21 cellular contexts compared by ENCODE assay signal in genomic region chr3:72489916-72490315, GRCh38. TPM values are rescaled to one million over a fixed set of nuclear protein-coding genes. Genes with fewer than 3 reads are reported as not detected.
A peak's percentile ranks its signal among the peaks of the same experiment; 100 is the strongest.
DNase-seq lines count a peak whose midpoint lies in the region; ATAC-seq and TF ChIP-seq lines count a peak whose summit lies in the region.
"Had no signal": no experiment of that assay in that cellular context is flagged by ENCODE, and none has a peak within 500 bp of the region (broad histone marks: within the 10 kb centered on the region; RNA-seq: fewer than 3 reads in every experiment).

No MANE protein-coding gene starts in this region.

- H3K27ac ChIP-seq in WERI-Rb-1: peak overlapping the region; percentile 83
- no peak overlapping the region for H3K27ac ChIP-seq in neural progenitor cell
- H3K27ac ChIP-seq in MM.1S (ENCODE audit: low read length): no peak overlapping the region
- H3K27ac ChIP-seq: 22Rv1, GM23248 had no signal

- H3K4me3 ChIP-seq in WERI-Rb-1 (ENCODE audit: low read depth, low read length) (peak overlapping the region; percentile 17), neural progenitor cell (no peak overlapping the region), MM.1S (ENCODE audit: low read length) (no peak overlapping the region)
- H3K4me3 ChIP-seq: GM23248 had no signal

- no peak overlapping the region for H3K9ac ChIP-seq in neural progenitor cell
- no peak overlapping the region for H3K9ac ChIP-seq in MM.1S (ENCODE audit: low read length)
- H3K9ac ChIP-seq: GM23248, SK-N-SH had no signal

- TF ChIP-seq CTCF in WERI-Rb-1 (IDR thresholded peaks at IDR 0.05; ENCODE audit: low read depth, low read length): no peak
- no peak for TF ChIP-seq CTCF in neural progenitor cell (IDR thresholded peaks at IDR 0.05)
- no peak for TF ChIP-seq CTCF in MM.1S (IDR thresholded peaks at IDR 0.05; ENCODE audit: low read length)
- no peak for TF ChIP-seq CTCF in WTC11 (IDR thresholded peaks at IDR 0.05)

- H3K36me3 ChIP-seq in WERI-Rb-1 (no peaks in the 10 kb centered on the region), neural progenitor cell (no peaks in the 10 kb centered on the region), MM.1S (replicated peaks; ENCODE audit: insufficient read depth, low read length) (no peaks in the 10 kb centered on the region)

- H3K9me3 Mint-ChIP-seq in neural progenitor cell (peaks cover 5% of the 10 kb centered on the region), WTC11 (peaks cover 13% of the 10 kb centered on the region)

- H3K79me2 ChIP-seq in neural progenitor cell (ENCODE audit: low read depth) (no peaks in the 10 kb centered on the region), MM.1S (ENCODE audit: low read length) (no peaks in the 10 kb centered on the region)

- no peaks in the 10 kb centered on the region for H3K9me3 ChIP-seq in WERI-Rb-1 (ENCODE audit: severe bottlenecking)
- no peaks in the 10 kb centered on the region for H3K9me3 ChIP-seq in neural progenitor cell (ENCODE audit: low read depth)
- H3K9me3 ChIP-seq in MM.1S (replicated peaks; ENCODE audit: insufficient read depth, low read length): no peaks in the 10 kb centered on the region
- H3K9me3 ChIP-seq: SK-N-SH had no signal

- peaks cover 7% of the 10 kb centered on the region for H3K27me3 Mint-ChIP-seq in neural progenitor cell (ENCODE audit: insufficient read depth, low read depth)
- H3K27me3 Mint-ChIP-seq in WTC11 (ENCODE audit: low read depth): peaks cover 8% of the 10 kb centered on the region

- CTCF ChIA-PET in WTC11 (lab: Charles Lee): interaction anchor here (0.6 kb wide), 1 partner anchor 333 kb away, joined by 4 read pairs; no protein-coding TSS in a partner anchor

- H3K4me1 ChIP-seq in neural progenitor cell (no peaks in the 10 kb centered on the region), MM.1S (ENCODE audit: low read length) (no peaks in the 10 kb centered on the region)

- H3K27ac Mint-ChIP-seq in neural progenitor cell (peak overlapping the region; percentile 43), WTC11 (no peak overlapping the region)

- H2AFZ ChIP-seq in neural progenitor cell (replicated peaks) (no peak overlapping the region), MM.1S (ENCODE audit: low read length) (no peak overlapping the region)
- H2AFZ ChIP-seq: GM23248 had no signal

- no peak for ATAC-seq in GM21423 (IDR thresholded peaks at IDR 0.05; ENCODE audit: unreplicated experiment)
- no peak for ATAC-seq in WTC11

- H3F3A ChIP-seq in neural progenitor cell (ENCODE audit: low read depth): no peaks in the 10 kb centered on the region
- no peaks in the 10 kb centered on the region for H3F3A ChIP-seq in MM.1S (ENCODE audit: insufficient read depth, low read length)

- H3K27me3 ChIP-seq in WERI-Rb-1 (ENCODE audit: insufficient read depth, low read depth, severe bottlenecking) (no peaks in the 10 kb centered on the region), neural progenitor cell (no peaks in the 10 kb centered on the region), MM.1S (replicated peaks; ENCODE audit: insufficient read depth, low read length) (no peaks in the 10 kb centered on the region)

- peaks cover 30% of the 10 kb centered on the region for H3K4me1 Mint-ChIP-seq in neural progenitor cell
- H3K4me1 Mint-ChIP-seq in WTC11: peaks cover 48% of the 10 kb centered on the region

- peak; percentile 12 for DNase-seq in NCI-H2171 treated with DMSO at 0.1 percent for 48 hours (lab: John Stamatoyannopoulos, UW)
- no peak for DNase-seq in NCI-H2171 (lab: John Stamatoyannopoulos, UW)
- peak; percentile 84 for DNase-seq in WERI-Rb-1
- DNase-seq in neural progenitor cell (ENCODE audit: low spot score): no peak
- no peak for DNase-seq in NCI-H2081 (lab: John Stamatoyannopoulos, UW)
- no peak for DNase-seq in MM.1S
- DNase-seq in WTC11 (ENCODE audit: low spot score): no peak
- DNase-seq: AML-193; DMS153; GDM1; GM23248; HCEC 1CT; Kasumi-1; NCI-H1092 treated with DMSO at 0.1 percent for 48 hours; NCI-H146; NCI-H226; NK-92 treated with Interleukin-12 subunit alpha and Interleukin-12 subunit beta, amount 100 ng/mL, for 24 hours; SHP77; SK-N-SH had no signal

- POLR2A ChIA-PET in WTC11 (lab: Charles Lee): no interaction called here

- no peak overlapping the region for H3K4me2 ChIP-seq in neural progenitor cell
- no peak overlapping the region for H3K4me2 ChIP-seq in MM.1S (ENCODE audit: low read depth, low read length)
- H3K4me2 ChIP-seq: SK-N-SH had no signal

- H3K9me2 ChIP-seq in MM.1S (replicated peaks; ENCODE audit: insufficient read depth, low read length): no peaks in the 10 kb centered on the region
- H3K9me2 ChIP-seq: SK-N-SH had no signal

- H3K36me3 Mint-ChIP-seq in neural progenitor cell: no peaks in the 10 kb centered on the region
- H3K36me3 Mint-ChIP-seq in WTC11: no peaks in the 10 kb centered on the region; the same call in 1 of the 2 replicates

- no peaks in the 10 kb centered on the region for H4K20me1 ChIP-seq in neural progenitor cell (ENCODE audit: low read depth)
- no peaks in the 10 kb centered on the region for H4K20me1 ChIP-seq in MM.1S (ENCODE audit: insufficient read depth, low read length)

- H3K4me3 Mint-ChIP-seq in neural progenitor cell (no peak overlapping the region), WTC11 (no peak overlapping the region)

TF ChIP-seq in WTC11, 78 proteins besides CTCF, POLR2A, EP300 and RAD21 (continues in another document):
- TF ChIP-seq FOXP1 (CRISPR knock-in tag; IDR thresholded peaks at IDR 0.05; ENCODE audit: borderline replicate concordance): no peak
- no peak for TF ChIP-seq NR1H2 (CRISPR knock-in tag; IDR thresholded peaks at IDR 0.05)
- TF ChIP-seq ERG (CRISPR knock-in tag; IDR thresholded peaks at IDR 0.05): no peak
- TF ChIP-seq IRF2 (CRISPR knock-in tag; IDR thresholded peaks at IDR 0.05; ENCODE audit: borderline replicate concordance, low read depth): no peak
- TF ChIP-seq ZNF423 (CRISPR knock-in tag; IDR thresholded peaks at IDR 0.05): no peak
- TF ChIP-seq TEAD1 (CRISPR knock-in tag; IDR thresholded peaks at IDR 0.05): no peak
- TF ChIP-seq JAZF1 (CRISPR knock-in tag; IDR thresholded peaks at IDR 0.05): no peak
- TF ChIP-seq PRDM15 (CRISPR knock-in tag; IDR thresholded peaks at IDR 0.05): no peak
- no peak for TF ChIP-seq E2F1 (CRISPR knock-in tag; IDR thresholded peaks at IDR 0.05)
- TF ChIP-seq JUN (CRISPR knock-in tag; IDR thresholded peaks at IDR 0.05): no peak
- TF ChIP-seq ZNF416 (CRISPR knock-in tag; IDR thresholded peaks at IDR 0.05): no peak
- no peak for TF ChIP-seq GABPB1 (CRISPR knock-in tag; IDR thresholded peaks at IDR 0.05)
- TF ChIP-seq E2F4 (CRISPR knock-in tag; IDR thresholded peaks at IDR 0.05; ENCODE audit: borderline replicate concordance, low read depth): no peak

RNA-seq across cellular contexts. Expression of gene RYBP, which starts 43.5 kb away (rescaled TPM):
- 15.0 and 25.2 TPM in 2 replicates for total RNA-seq in neural progenitor cell (ENCODE audit: low replicate concordance)
- 20.0 to 21.4 TPM (median 20.0 TPM) in 3 replicates for total RNA-seq in WTC11 (2021)

Comparison
In these comparisons a context has a peak if more than half of its experiments do, and no peak if none do; other contexts are left out.
1. DNase-seq: peak in NCI-H2171 treated with DMSO at 0.1 percent for 48 hours (single experiment) and WERI-Rb-1 (single experiment); none in NCI-H2171 (single experiment), neural progenitor cell (single experiment), NCI-H2081 (0 of 2), MM.1S (single experiment) and WTC11 (single experiment).